In genomic region chr6:84409911-84410310, GRCh38 we compare ENCODE assay signal across 23 cellular contexts.
"Had no signal": no experiment of that assay in that cellular context is flagged by ENCODE, and none has a peak within 500 bp of the region (broad histone marks: within the 10 kb centered on the region; RNA-seq: fewer than 3 reads in every experiment).

No MANE protein-coding gene starts in this region.

- H3K4me3 ChIP-seq: PC-9, SJCRH30, SK-N-MC had no signal

- H2AFZ ChIP-seq: PC-9 had no signal

- H3K4me2 ChIP-seq: KMS-11, PC-9 had no signal

- H3K27me3 ChIP-seq: SJCRH30 had no signal

- H3K9ac ChIP-seq: KMS-11 had no signal

- DNase-seq: Karpas-422, MM.1S, MV-4-11, NCI-H1694 treated with DMSO at 0.1 percent for 48 hours, NCI-H187 treated with DMSO at 0.1 percent for 48 hours, NCI-H2029, NCI-H2171 treated with DMSO at 0.1 percent for 48 hours, NCI-H345, NCI-H446, NCI-H510A treated with DMSO at 0.1 percent for 48 hours, NCI-H524 treated with DMSO at 0.1 percent for 48 hours, NCI-H526 treated with DMSO at 0.1 percent for 48 hours, NCI-H82, PC-9, SHP77, SIG-M5, SJCRH30 had no signal

- H3K27ac ChIP-seq: KMS-11, PC-9, RWPE1, SJCRH30, SK-N-MC had no signal

- H3K9me3 ChIP-seq: SJCRH30 had no signal

- H3K36me3 ChIP-seq: SJCRH30 had no signal

- ATAC-seq: Panc1, Right ventricle myocardium inferior, SK-N-SH treated with all-trans-retinoic acid at 6 μM for 48 hours had no signal
